ENCODE assay signal across 14 cellular contexts in the genomic region with DNA sequence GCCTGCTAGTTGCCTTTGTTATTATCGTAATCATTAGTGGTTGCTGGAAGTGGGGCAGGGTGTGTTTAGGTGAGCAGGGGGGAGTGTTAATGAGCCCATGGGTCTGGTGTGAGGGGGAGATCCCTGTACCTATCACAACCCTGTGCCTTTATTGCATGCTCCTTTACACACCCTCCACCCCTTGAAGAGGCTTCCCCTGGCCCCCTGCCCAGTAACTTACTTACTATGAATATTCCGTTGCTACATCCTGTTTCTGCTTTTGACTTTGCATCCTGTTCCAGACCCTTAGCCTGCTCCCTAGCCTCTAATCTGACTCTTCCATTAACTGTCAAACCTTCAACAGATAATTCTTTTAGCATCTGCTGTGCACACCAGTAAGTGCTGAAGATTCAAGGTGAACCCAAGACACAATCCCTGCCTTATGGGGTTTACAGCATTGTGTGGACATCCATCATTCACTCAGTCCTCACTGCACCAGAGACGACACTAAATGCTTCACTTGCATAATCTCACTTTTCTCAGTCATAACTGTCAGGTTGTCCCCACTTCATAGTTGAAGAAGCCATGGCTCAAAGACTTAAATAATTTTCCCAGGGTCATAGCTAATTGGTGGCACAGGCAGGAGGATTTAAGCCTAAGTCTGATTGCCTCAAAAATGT. TPM values are rescaled to one million over a fixed set of nuclear protein-coding genes. Genes with fewer than 3 reads are reported as not detected.
A peak's percentile ranks its signal among the peaks of the same experiment; 100 is the strongest.
DNase-seq lines count a peak whose midpoint lies in the region; ATAC-seq and TF ChIP-seq lines count a peak whose summit lies in the region.
"Had no signal": no experiment of that assay in that cellular context is flagged by ENCODE, and none has a peak within 500 bp of the region (broad histone marks: within the 10 kb centered on the region; RNA-seq: fewer than 3 reads in every experiment).

No MANE protein-coding gene starts in this region.

- no TSS peak for BruUV-seq in OCI-LY7 (replicated peaks; lab: Mats Ljungman, UMichigan)

- H3K27ac Mint-ChIP-seq in activated naive CD8-positive, alpha-beta T cell treated with anti-CD3 and anti-CD28 coated beads for 36 hours = peak overlapping the region; percentile 66

- TF ChIP-seq CTCF in OCI-LY7 (conservative IDR thresholded peaks at IDR 0.05; ENCODE audit: low read length) (no peak), GM20000 (IDR thresholded peaks at IDR 0.05; ENCODE audit: extremely low read depth, missing control alignments) (no peak)

- H3K36me3 Mint-ChIP-seq in activated T-cell treated with anti-CD3 and anti-CD28 coated beads, Interleukin-2, amount 50 U/mL, for 4 hours (ENCODE audit: insufficient read depth) = no peaks in the 10 kb centered on the region
- H3K36me3 Mint-ChIP-seq in activated naive CD8-positive, alpha-beta T cell treated with anti-CD3 and anti-CD28 coated beads for 36 hours = peaks cover 2% of the 10 kb centered on the region

- H2AFZ ChIP-seq in OCI-LY7 (ENCODE audit: low read length) = peak overlapping the region; percentile 94

- peaks cover 17% of the 10 kb centered on the region for H3K4me1 ChIP-seq in OCI-LY7 (ENCODE audit: insufficient read depth, low read length, poor library complexity, severe bottlenecking)

- H3K27ac ChIP-seq in OCI-LY7 (ENCODE audit: low read depth, low read length, poor library complexity, severe bottlenecking) = peak overlapping the region; percentile 42

- no peaks in the 10 kb centered on the region for H3K79me2 ChIP-seq in OCI-LY7 (ENCODE audit: insufficient read depth, low read depth, low read length)

- H3K9me2 ChIP-seq in OCI-LY7 (ENCODE audit: insufficient read depth, low read length) = no peaks in the 10 kb centered on the region

- peak overlapping the region; percentile 29 for H3K4me3 ChIP-seq in OCI-LY7 (ENCODE audit: low read depth, low read length, poor library complexity, severe bottlenecking)

- H3K27me3 Mint-ChIP-seq in activated T-cell treated with anti-CD3 and anti-CD28 coated beads, Interleukin-2, amount 50 U/mL, for 4 hours (ENCODE audit: low read depth) = no peaks in the 10 kb centered on the region
- H3K27me3 Mint-ChIP-seq in activated naive CD8-positive, alpha-beta T cell treated with anti-CD3 and anti-CD28 coated beads for 36 hours = no peaks in the 10 kb centered on the region

- no peak for DNase-seq in activated T-cell treated with anti-CD3 and anti-CD28 coated beads, Interleukin-2, amount 50 U/mL, for 4 hours
- DNase-seq in activated T-cell treated with anti-CD3 and anti-CD28 coated beads for 4 hours (no peak), OCI-LY7 (ENCODE audit: low spot score) (peak; percentile 58), GM20000 (ENCODE audit: low spot score) (no peak), NCI-H1930 (lab: John Stamatoyannopoulos, UW) (no peak)
- DNase-seq in activated naive CD8-positive, alpha-beta T cell treated with anti-CD3 and anti-CD28 coated beads for 36 hours = no peak
- DNase-seq in stimulated activated naive CD8-positive, alpha-beta T cell treated with anti-CD3 and anti-CD28 coated beads, Interleukin-15, Interleukin-2, amounts not matched to agents 100 U/mL and 50 U/mL, for 24 hours = no peak
- DNase-seq: amygdala; DMS 273 treated with DMSO at 0.1 percent for 48 hours; mammary epithelial cell; NCI-H146; nucleus accumbens; stimulated activated naive CD4-positive, alpha-beta T cell treated with Interleukin-2 at 50 U/mL for 16 hours had no signal

- peak; percentile 16 to 54 for ATAC-seq in activated T-cell treated with anti-CD3 and anti-CD28 coated beads, Interleukin-2, amount 50 U/mL, for 4 hours
- peak; percentile 28 for ATAC-seq in stimulated activated naive CD8-positive, alpha-beta T cell treated with anti-CD3 and anti-CD28 coated beads, Interleukin-15, Interleukin-2, amounts not matched to agents 100 U/mL and 50 U/mL, for 24 hours
- ATAC-seq in GM21619 (IDR thresholded peaks at IDR 0.05; ENCODE audit: unreplicated experiment) = no peak

- H3K4me2 ChIP-seq in OCI-LY7 (ENCODE audit: low read length) = peak overlapping the region; percentile 69

- H3K9me3 ChIP-seq in OCI-LY7 (ENCODE audit: low read length) = no peaks in the 10 kb centered on the region

- POLR2A ChIA-PET in OCI-LY7 (lab: Charles Lee) = interaction anchor here (0.6 to 0.9 kb wide), 2 partner anchors 14 to 22 kb away, joined by 3 read pairs; no protein-coding TSS in a partner anchor

- H3K36me3 ChIP-seq in OCI-LY7 (ENCODE audit: insufficient read depth, low read length) = no peaks in the 10 kb centered on the region; the same call in 1 of the 2 replicates

- H3K4me1 Mint-ChIP-seq in activated T-cell treated with anti-CD3 and anti-CD28 coated beads, Interleukin-2, amount 50 U/mL, for 4 hours (ENCODE audit: low read depth) = peaks cover 73% of the 10 kb centered on the region
- H3K4me1 Mint-ChIP-seq in activated naive CD8-positive, alpha-beta T cell treated with anti-CD3 and anti-CD28 coated beads for 36 hours = peaks cover 48% of the 10 kb centered on the region

- intact Hi-C loops in OCI-LY7 (cut with micrococcal nuclease; ENCODE audit: unreplicated experiment) = no loop called here

- CTCF ChIA-PET in OCI-LY7 (lab: Charles Lee; ENCODE audit: unreplicated experiment) = no interaction called here

- H3K9me3 Mint-ChIP-seq in activated T-cell treated with anti-CD3 and anti-CD28 coated beads, Interleukin-2, amount 50 U/mL, for 4 hours = peaks cover 4% of the 10 kb centered on the region
- H3K9me3 Mint-ChIP-seq in activated naive CD8-positive, alpha-beta T cell treated with anti-CD3 and anti-CD28 coated beads for 36 hours = peaks cover 2% of the 10 kb centered on the region

- H4K20me1 ChIP-seq in OCI-LY7 (ENCODE audit: insufficient read depth, low read length) = no peaks in the 10 kb centered on the region

- peak overlapping the region; percentile 19 for H3K4me3 Mint-ChIP-seq in activated T-cell treated with anti-CD3 and anti-CD28 coated beads, Interleukin-2, amount 50 U/mL, for 4 hours
- no peak overlapping the region for H3K4me3 Mint-ChIP-seq in activated naive CD8-positive, alpha-beta T cell treated with anti-CD3 and anti-CD28 coated beads for 36 hours

RNA-seq across cellular contexts. Expression of a gene that starts 47.9 kb away (rescaled TPM):
- total RNA-seq in activated T-cell treated with anti-CD3 and anti-CD28 coated beads, Interleukin-2, amount 50 U/mL, for 4 hours = 10 to 100 TPM; 11.1 to 20.1 (median 16.6) TPM
- total RNA-seq in OCI-LY7 (2014; rRNA removed; shearing (Covaris generic)) = 28.6 and 35.8 TPM in 2 replicates
- 54.5 and 66.3 TPM in 2 replicates for total RNA-seq in OCI-LY7 (2022)
- 10 to 100 TPM; 25.7 to 26.0 TPM for total RNA-seq in activated naive CD8-positive, alpha-beta T cell treated with anti-CD3 and anti-CD28 coated beads for 36 hours
